Comparison of ENCODE assay signal across 14 cellular contexts in the genomic region with DNA sequence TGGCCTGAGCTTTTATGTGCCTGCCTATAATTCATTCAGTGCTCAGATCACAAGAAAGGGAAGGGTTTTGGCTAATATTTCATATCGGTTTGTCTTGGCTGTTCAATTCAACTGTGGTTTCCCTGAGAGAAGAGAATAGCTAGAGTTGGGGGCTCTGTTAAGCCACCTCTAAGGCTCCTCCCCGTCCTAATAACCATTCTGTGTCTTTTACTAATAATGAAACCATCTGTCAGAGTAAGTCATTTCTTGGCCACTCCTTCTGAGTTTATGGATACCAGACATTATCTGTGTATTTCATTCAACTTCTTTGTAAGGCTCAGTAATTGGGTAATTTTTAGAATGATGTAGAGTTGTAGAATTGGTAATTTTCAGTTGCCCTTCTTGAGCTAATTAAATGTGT. TPM values are rescaled to one million over a fixed set of nuclear protein-coding genes. Genes with fewer than 3 reads are reported as not detected.
DNase-seq lines count a peak whose midpoint lies in the region; ATAC-seq and TF ChIP-seq lines count a peak whose summit lies in the region.
"Had no signal": no experiment of that assay in that cellular context is flagged by ENCODE, and none has a peak within 500 bp of the region (broad histone marks: within the 10 kb centered on the region; RNA-seq: fewer than 3 reads in every experiment).

No MANE protein-coding gene starts in this region.

- H3K9me3 ChIP-seq in esophagus squamous epithelium: no peaks in the 10 kb centered on the region

- peaks cover 22% of the 10 kb centered on the region for H3K4me1 Mint-ChIP-seq in MCF 10A (ENCODE audit: insufficient read depth, unreplicated experiment)

- no peak for TF ChIP-seq POLR2A in esophagus squamous epithelium (IDR thresholded peaks at IDR 0.05)

- no peaks in the 10 kb centered on the region for H3K36me3 Mint-ChIP-seq in MCF 10A (ENCODE audit: insufficient read depth, unreplicated experiment)

- peak; percentile 45 for DNase-seq in CD1c-positive myeloid dendritic cell (ENCODE audit: extremely low spot score)
- DNase-seq in NCI-H2081 (lab: John Stamatoyannopoulos, UW): no peak
- DNase-seq in esophagus squamous epithelium (lab: John Stamatoyannopoulos, UW): no peak
- DNase-seq in HT-29 (ENCODE audit: low spot score): no peak
- DNase-seq in MCF 10A (ENCODE audit: unreplicated experiment): no peak
- DNase-seq: activated naive CD4-positive, alpha-beta T cell treated with anti-CD3 and anti-CD28 coated beads, Interleukin-2, amount 50 U/mL, for 16 hours; KBM-7; NCI-H526 treated with DMSO at 0.1 percent for 48 hours; stimulated activated CD4-positive, alpha-beta T cell treated with anti-CD3 and anti-CD28 coated beads, Interleukin-4, amount 100 ng/mL, for 4 hours; T-helper 9 cell had no signal

- no peaks in the 10 kb centered on the region for H3K27me3 Mint-ChIP-seq in MCF 10A (ENCODE audit: insufficient read depth, unreplicated experiment)

- no peak overlapping the region for H3K4me3 Mint-ChIP-seq in MCF 10A (ENCODE audit: unreplicated experiment)
- H3K4me3 Mint-ChIP-seq: neural crest cell had no signal

- TF ChIP-seq CTCF in esophagus squamous epithelium (IDR thresholded peaks at IDR 0.05) (no peak), MCF 10A (IDR thresholded peaks at IDR 0.05; ENCODE audit: unreplicated experiment) (no peak)

- no peak overlapping the region for H3K27ac ChIP-seq in esophagus squamous epithelium

- POLR2A ChIA-PET in MCF 10A (lab: Yijun Ruan, JAX): no interaction called here

- H3K4me3 ChIP-seq in esophagus squamous epithelium: no peak overlapping the region

- no peak overlapping the region for H3K27ac Mint-ChIP-seq in MCF 10A (ENCODE audit: low read depth, unreplicated experiment)

- peaks cover 4 to 35% (median 15%) of the 10 kb centered on the region in 3 donors for H3K4me1 ChIP-seq in esophagus squamous epithelium

- intact Hi-C loops in esophagus squamous epithelium (cut with DNase I): no loop called here
- intact Hi-C loops in MCF 10A (cut with micrococcal nuclease): no loop called here

- CTCF ChIA-PET in MCF 10A (lab: Yijun Ruan, JAX): interaction anchor here (1.4 kb wide), 1 partner anchor 62 kb away, joined by 3 read pairs; no protein-coding TSS in a partner anchor

- peak; percentile 52 for ATAC-seq in GM19023 (IDR thresholded peaks at IDR 0.05; ENCODE audit: unreplicated experiment)
- ATAC-seq in HG02642 (IDR thresholded peaks at IDR 0.05; ENCODE audit: poor library complexity, unreplicated experiment): peak; percentile 46
- peak; percentile 60 for ATAC-seq in HG03520 (IDR thresholded peaks at IDR 0.05; ENCODE audit: unreplicated experiment)

- no peaks in the 10 kb centered on the region for H3K27me3 ChIP-seq in esophagus squamous epithelium

- BruUV-seq in MCF 10A (replicated peaks; lab: Mats Ljungman, UMichigan): no TSS peak

- WGBS in esophagus squamous epithelium, 2 donors: 59 to 61% methylated on average over 2 of the region's 2 CpGs

- no peaks in the 10 kb centered on the region for H3K36me3 ChIP-seq in esophagus squamous epithelium

- no peaks in the 10 kb centered on the region for H3K9me3 Mint-ChIP-seq in MCF 10A (ENCODE audit: unreplicated experiment)
- H3K9me3 Mint-ChIP-seq: neural crest cell had no signal

RNA-seq across cellular contexts. Expression of a gene that starts 5.2 kb away (rescaled TPM):
- total RNA-seq in esophagus squamous epithelium (10 to 100 TPM in 2 of 4 donors, 1 to 10 TPM in 2; 9.3 to 15.4 (median 11.2) TPM), MCF 10A (2022) (1.1 and 2.1 TPM in 2 replicates)
- total RNA-seq in HT-29 (2014; rRNA removed; shearing (Covaris generic)): not detected in 2 replicates
- total RNA-seq: neural crest cell had no signal
